ENCODE assay signal across 22 cellular contexts in the genomic region with DNA sequence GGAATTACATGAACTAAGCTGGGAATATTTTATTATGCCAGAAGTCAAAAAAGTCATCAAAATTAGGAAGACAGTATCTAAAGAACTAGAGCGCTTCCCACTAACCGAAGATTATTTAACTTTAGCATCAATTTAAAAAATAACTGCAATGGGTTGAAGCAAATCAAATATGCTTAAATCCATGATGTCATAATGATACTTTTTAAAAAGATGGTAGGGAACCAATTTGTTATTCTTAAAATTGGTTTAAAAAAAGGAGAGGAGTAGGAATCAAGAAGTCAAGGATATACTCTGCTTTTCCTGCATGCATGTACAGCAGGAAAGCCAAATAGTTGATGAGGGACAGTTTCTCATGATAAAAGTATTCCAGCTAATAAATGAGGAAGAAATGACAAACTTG. TPM values are rescaled to one million over a fixed set of nuclear protein-coding genes. Genes with fewer than 3 reads are reported as not detected.
DNase-seq lines count a peak whose midpoint lies in the region; ATAC-seq, FAIRE-seq and TF ChIP-seq lines count a peak whose summit lies in the region.
"Had no signal": no experiment of that assay in that cellular context is flagged by ENCODE, and none has a peak within 500 bp of the region (broad histone marks: within the 10 kb centered on the region; RNA-seq: fewer than 3 reads in every experiment).

No MANE protein-coding gene starts in this region.

- ATAC-seq in SK-N-SH treated with all-trans-retinoic acid at 6 μM for 48 hours (no peak), GM23338 (no peak), GM12878 (no peak), GM19023 (IDR thresholded peaks at IDR 0.05; ENCODE audit: unreplicated experiment) (no peak)
- ATAC-seq: A549; CD8-positive, alpha-beta T cell had no signal

- peaks cover 4% of the 10 kb centered on the region; the same call in 1 of the 3 replicates for H3K4me1 Mint-ChIP-seq in GM23338
- H3K4me1 Mint-ChIP-seq: B cell had no signal

- TF ChIP-seq POLR2A in GM12878 (IDR thresholded peaks at IDR 0.05; ENCODE audit: low read depth, low read length) = no peak

- H3F3A ChIP-seq in SK-N-SH (replicated peaks; ENCODE audit: insufficient read depth) (no peaks in the 10 kb centered on the region), GM23338 (replicated peaks; ENCODE audit: low read depth) (no peaks in the 10 kb centered on the region)

- H4K20me1 ChIP-seq in SK-N-SH (ENCODE audit: insufficient read depth) (no peaks in the 10 kb centered on the region), GM23338 (replicated peaks; ENCODE audit: insufficient read depth) (no peaks in the 10 kb centered on the region), GM12878 (ENCODE audit: control insufficient read depth, insufficient read depth) (no peaks in the 10 kb centered on the region)
- H4K20me1 ChIP-seq: BLaER1 treated with 17β-estradiol and CSF1 and Interleukin-3, amounts not matched to agents 10 nM and 100 nM had no signal

- CTCF ChIA-PET in SK-N-SH (lab: Yijun Ruan, JAX) = no interaction called here
- CTCF ChIA-PET in GM12878 (lab: Yijun Ruan, JAX) = interaction anchor here (0.7 kb wide), 1 partner anchor 14 kb away, joined by 3 read pairs; no protein-coding TSS in a partner anchor

- RAD21 ChIA-PET in GM12878 (lab: Charles Lee; ENCODE audit: unreplicated experiment) = no interaction called here

- no peak overlapping the region for H3K4me3 Mint-ChIP-seq in GM23338
- H3K4me3 Mint-ChIP-seq: B cell; CD4-positive, alpha-beta T cell; CD8-positive, alpha-beta T cell had no signal

- POLR2A ChIA-PET in SK-N-SH (lab: Yijun Ruan, JAX) = no interaction called here
- POLR2A ChIA-PET in GM12878 (lab: Charles Lee) = no interaction called here

- intact Hi-C loops in GM12878 (cut with micrococcal nuclease; ENCODE audit: unreplicated experiment) = no loop called here

- TF ChIP-seq RAD21 in SK-N-SH (IDR thresholded peaks at IDR 0.05; ENCODE audit: low read length) (no peak), GM12878 (IDR thresholded peaks at IDR 0.05; ENCODE audit: insufficient read depth, low read depth, low read length) (no peak)

- H3K4me2 ChIP-seq in SK-N-SH = peak overlapping the region; percentile 41; the same call in 1 of the 2 replicates
- H3K4me2 ChIP-seq in GM23338 = no peak overlapping the region
- H3K4me2 ChIP-seq in GM12878 (ENCODE audit: control insufficient read depth, insufficient read depth) = no peak overlapping the region
- H3K4me2 ChIP-seq: A549; BLaER1 treated with 17β-estradiol and CSF1 and Interleukin-3, amounts not matched to agents 10 nM and 100 nM had no signal

- no peak overlapping the region for H3K9ac ChIP-seq in SK-N-SH
- H3K9ac ChIP-seq in GM12878 (ENCODE audit: control insufficient read depth, insufficient read depth, low read length) = no peak overlapping the region
- H3K9ac ChIP-seq: BLaER1 treated with 17β-estradiol and CSF1 and Interleukin-3, amounts not matched to agents 10 nM and 100 nM had no signal

- 47% methylated on average over 2 of the region's 2 CpGs for WGBS in SK-N-SH (ENCODE audit: low lambda C conversion rate)
- 69% methylated on average over 2 of the region's 2 CpGs for WGBS in GM12878 (ENCODE audit: insufficient coverage, insufficient replicate concordance, low lambda C conversion rate, missing lambda C conversion rate)

- H3K27ac ChIP-seq in SK-N-SH (ENCODE audit: low read depth in 2 of 2, low read length in 1 of 2) = no peak overlapping the region
- no peak overlapping the region for H3K27ac ChIP-seq in GM23338 (ENCODE audit: low read depth)
- H3K27ac ChIP-seq in GM12878 (ENCODE audit: control insufficient read depth, insufficient read depth) = no peak overlapping the region
- H3K27ac ChIP-seq: 22Rv1; A549; BLaER1 treated with 17β-estradiol and CSF1 and Interleukin-3, amounts not matched to agents 10 nM and 100 nM; C4-2B had no signal

- H3K79me2 ChIP-seq in SK-N-SH (ENCODE audit: insufficient read depth) (no peaks in the 10 kb centered on the region), GM23338 (replicated peaks; ENCODE audit: insufficient read depth) (no peaks in the 10 kb centered on the region), GM12878 (ENCODE audit: control insufficient read depth, insufficient read depth, low read length) (no peaks in the 10 kb centered on the region)

- H3K36me3 Mint-ChIP-seq in GM23338 (ENCODE audit: low read depth) = no peaks in the 10 kb centered on the region
- H3K36me3 Mint-ChIP-seq: CD8-positive, alpha-beta T cell had no signal

- H3K9me3 ChIP-seq in SK-N-SH (no peaks in the 10 kb centered on the region), GM12878 (replicated peaks; ENCODE audit: control insufficient read depth, insufficient read depth, low read length) (no peaks in the 10 kb centered on the region)
- H3K9me3 ChIP-seq: A549; BLaER1 treated with 17β-estradiol and CSF1 and Interleukin-3, amounts not matched to agents 10 nM and 100 nM; Caco-2 had no signal

- TF ChIP-seq CTCF in SK-N-SH (IDR thresholded peaks at IDR 0.05) (no peak), GM23338 (conservative IDR thresholded peaks at IDR 0.05; ENCODE audit: low read depth in 2 of 2) (no peak), GM12878 (IDR thresholded peaks at IDR 0.05 in 2 of 3, conservative IDR thresholded peaks at IDR 0.05 in 1 of 3; ENCODE audit: control insufficient read depth in 2 of 3, extremely low read depth in 1 of 3, insufficient read depth in 1 of 3, low read depth in 3 of 3, low read length in 3 of 3) (no peak)

- H3K27me3 ChIP-seq in SK-N-SH (ENCODE audit: insufficient read depth) (no peaks in the 10 kb centered on the region; the same call in 1 of the 2 replicates), GM23338 (ENCODE audit: insufficient read depth) (no peaks in the 10 kb centered on the region), GM12878 (replicated peaks in 1 of 2; ENCODE audit: control insufficient read depth in 2 of 2, insufficient read depth in 2 of 2, low read length in 1 of 2) (no peaks in the 10 kb centered on the region; a peak in 3 of 4 replicates)
- H3K27me3 ChIP-seq: BLaER1 treated with 17β-estradiol and CSF1 and Interleukin-3, amounts not matched to agents 10 nM and 100 nM had no signal

- H3K4me3 ChIP-seq in SK-N-SH (ENCODE audit: low read depth in 2 of 2, low read length in 1 of 2) (no peak overlapping the region), GM23338 (no peak overlapping the region), GM12878 (no peak overlapping the region)
- H3K4me3 ChIP-seq: A549; BLaER1 treated with 17β-estradiol and CSF1 and Interleukin-3, amounts not matched to agents 10 nM and 100 nM had no signal

- TF ChIP-seq EP300 in SK-N-SH (IDR thresholded peaks at IDR 0.05; ENCODE audit: borderline replicate concordance in 1 of 2, low read depth in 1 of 2, low read length in 1 of 2) (no peak), GM12878 (IDR thresholded peaks at IDR 0.05; ENCODE audit: borderline replicate concordance in 1 of 2, control insufficient read depth in 1 of 2, low read depth in 2 of 2, low read length in 2 of 2) (no peak)

- no peaks in the 10 kb centered on the region for H3K9me3 Mint-ChIP-seq in GM23338
- H3K9me3 Mint-ChIP-seq: CD4-positive, alpha-beta T cell; CD8-positive, alpha-beta T cell had no signal

- H3K27me3 Mint-ChIP-seq in GM23338 (ENCODE audit: insufficient read depth, low read depth, poor library complexity) = no peaks in the 10 kb centered on the region

- no peaks in the 10 kb centered on the region for H3K36me3 ChIP-seq in SK-N-SH (replicated peaks in 1 of 2; ENCODE audit: control insufficient read depth in 1 of 2, insufficient read depth in 2 of 2, low read length in 1 of 2)
- H3K36me3 ChIP-seq in GM23338 (ENCODE audit: insufficient read depth) = no peaks in the 10 kb centered on the region
- no peaks in the 10 kb centered on the region for H3K36me3 ChIP-seq in GM12878 (ENCODE audit: control insufficient read depth in 2 of 2, insufficient read depth in 2 of 2, low read length in 1 of 2)
- H3K36me3 ChIP-seq: BLaER1 treated with 17β-estradiol and CSF1 and Interleukin-3, amounts not matched to agents 10 nM and 100 nM had no signal

- no peak for DNase-seq in SK-N-SH
- no peak for DNase-seq in GM23338 (ENCODE audit: low spot score)
- DNase-seq in GM12878 (ENCODE audit: low read depth, low spot score) = no peak
- no peak for DNase-seq in stimulated activated CD4-positive, alpha-beta T cell treated with anti-CD3 and anti-CD28 coated beads, Interleukin-4, amount 100 ng/mL, for 24 hours
- DNase-seq: AML-193; Caco-2; Calu3; CD4-positive, alpha-beta T cell; CD8-positive, alpha-beta T cell; DMS79 treated with DMSO at 0.1 percent for 48 hours; GF-D8 had no signal

- in situ Hi-C loops in GM12878 (cut with MboI) = no loop called here

- no peaks in the 10 kb centered on the region for H3K9me2 ChIP-seq in SK-N-SH
- H3K9me2 ChIP-seq in GM23338 (ENCODE audit: insufficient read depth) = 0 out of 2 replicates have a peak, but pooled peaks cover 6% of the 10 kb centered on the region

- no TSS peak for BruUV-seq in GM12878 (replicated peaks; lab: Mats Ljungman, UMichigan)

- SMC1A ChIA-PET in GM12878 (lab: Charles Lee; ENCODE audit: uncharacterized antibody, unreplicated experiment) = no interaction called here

- no peak for FAIRE-seq in GM12878 (lab: Jason Lieb, UNC)
- FAIRE-seq: A549, D721Med, G401.6, GM18507, GM19239 had no signal

- H3K4me1 ChIP-seq in SK-N-SH (ENCODE audit: control insufficient read depth in 1 of 2, insufficient read depth in 2 of 2, low read depth in 1 of 2, low read length in 1 of 2) (no peaks in the 10 kb centered on the region), GM23338 (ENCODE audit: insufficient read depth) (no peaks in the 10 kb centered on the region), GM12878 (ENCODE audit: control insufficient read depth, insufficient read depth, low read length) (no peaks in the 10 kb centered on the region)
- H3K4me1 ChIP-seq: A549 had no signal

- H2AFZ ChIP-seq in SK-N-SH (ENCODE audit: low read depth) (no peak overlapping the region), GM23338 (peak overlapping the region; percentile 61; the same call in 1 of the 2 replicates), GM12878 (ENCODE audit: control insufficient read depth, low read depth, low read length) (no peak overlapping the region)

- H3K27ac Mint-ChIP-seq in GM23338 = no peak overlapping the region
- H3K27ac Mint-ChIP-seq: B cell; CD4-positive, alpha-beta T cell; CD8-positive, alpha-beta T cell had no signal

RNA-seq across cellular contexts. Expression of gene ASAH2, which starts 3.2 kb away (rescaled TPM):
- 1.8 and 2.5 TPM in 2 replicates for polyA plus RNA-seq in SK-N-SH (2012; rRNA removed)
- 2.1 and 3.9 TPM in 2 replicates for polyA plus RNA-seq in SK-N-SH (2012; cell fraction: cytosol; rRNA removed)
- 0.69 and 4.6 TPM in 2 replicates for polyA plus RNA-seq in SK-N-SH (2012; cell fraction: nucleus; rRNA removed)
- 0.04 and 0.17 TPM in 2 replicates for total RNA-seq in GM23338 (2014; rRNA removed; shearing (Covaris generic))
- 0.92 and 1.8 TPM in 2 replicates for polyA plus RNA-seq in GM23338 (2016; fragmentation: Nextera tagmentation; extraction: Ambion mirVana)
- total RNA-seq in GM12878 (2013; cell fraction: nucleolus; rRNA removed) = 0.76 and 0.84 TPM in 2 replicates
- 0.23 and 0.98 TPM in 2 replicates for total RNA-seq in GM12878 (2014; rRNA removed)
- total RNA-seq in GM12878 (2014; rRNA removed; fragmentation: Illumina TruSeq; extraction: Trizol) = 0.37 and 0.45 TPM in 2 replicates
- 1.4 TPM in 2 replicates for total RNA-seq in GM12878 (2021)
- 0.07 TPM for polyA plus RNA-seq in GM12878 (2011; ENCODE audit: low read depth)
- polyA plus RNA-seq in GM12878 (2011; rRNA removed) = 2.1 and 5.4 TPM in 2 replicates
- 0.22 and 0.50 TPM in 2 replicates for polyA plus RNA-seq in GM12878 (2011; cell fraction: cytosol; rRNA removed)
- 1.5 and 3.7 TPM in 2 replicates for polyA plus RNA-seq in GM12878 (2011; cell fraction: nucleus; rRNA removed)
- polyA plus RNA-seq in GM12878 (2012) = 0.53 and 0.87 TPM in 2 replicates
- 0.87 and 2.3 TPM in 2 replicates for polyA plus RNA-seq in GM12878 (2014; fragmentation: Illumina TruSeq; extraction: Trizol)
- under 1 TPM; 0.26 to 0.79 TPM for polyA plus RNA-seq in GM12878 (2014; fragmentation: Nextera tagmentation; extraction: Ambion mirVana)
- polyA plus RNA-seq in GM12878 (2014; rRNA removed) = 0.72 and 1.2 TPM in 2 replicates
- polyA plus RNA-seq in GM12878 (2016; fragmentation: Nextera tagmentation; extraction: Ambion mirVana) = 1 to 10 TPM in 1 of 2 experiments, under 1 TPM in 1; 0.94 to 1.5 TPM
- 5.6 and 8.1 TPM in 2 replicates for polyA minus RNA-seq in GM12878 (2011; rRNA and poly(A)+ RNA removed)
- 2.2 TPM in 1 of 2 replicates, not detected in the other for polyA minus RNA-seq in GM12878 (2011; cell fraction: cytosol; rRNA and poly(A)+ RNA removed)
- polyA minus RNA-seq in GM12878 (2011; cell fraction: nucleus; rRNA and poly(A)+ RNA removed) = 0.36 and 0.57 TPM in 2 replicates
